In genomic region chr9:136019041-136019680, GRCh38 we compare ENCODE assay signal across 16 cellular contexts. TPM values are rescaled to one million over a fixed set of nuclear protein-coding genes. Genes with fewer than 3 reads are reported as not detected.
A peak's percentile ranks its signal among the peaks of the same experiment; 100 is the strongest.
DNase-seq lines count a peak whose midpoint lies in the region; ATAC-seq and TF ChIP-seq lines count a peak whose summit lies in the region.
"Had no signal": no experiment of that assay in that cellular context is flagged by ENCODE, and none has a peak within 500 bp of the region (broad histone marks: within the 10 kb centered on the region; RNA-seq: fewer than 3 reads in every experiment).

No MANE protein-coding gene starts in this region.

- H3K4me1 Mint-ChIP-seq in activated T-cell treated with anti-CD3 and anti-CD28 coated beads, Interleukin-2, amount 50 U/mL, for 24 hours (ENCODE audit: low read depth), result peaks cover 6% of the 10 kb centered on the region
- peaks cover 14% of the 10 kb centered on the region for H3K4me1 Mint-ChIP-seq in CD14-positive monocyte
- H3K4me1 Mint-ChIP-seq in endodermal cell, result no peaks in the 10 kb centered on the region
- no peaks in the 10 kb centered on the region for H3K4me1 Mint-ChIP-seq in stimulated activated naive B cell treated with anti-CD40 and anti-IgM and Interleukin-4, amounts not matched to agents 10 μg/mL and 1 μg/mL and 100 μg/mL, for 72 hours

- no peak for TF ChIP-seq POLR2A in spleen (IDR thresholded peaks at IDR 0.05)

- intact Hi-C loops in CD14-positive monocyte (cut with micrococcal nuclease), result no loop called here
- intact Hi-C loops in spleen (cut with DNase I; ENCODE audit: low total_unique reads), result no loop called here

- no peaks in the 10 kb centered on the region for H3K36me3 Mint-ChIP-seq in activated T-cell treated with anti-CD3 and anti-CD28 coated beads, Interleukin-2, amount 50 U/mL, for 24 hours (ENCODE audit: low read depth)
- peaks cover 41 to 69% of the 10 kb centered on the region in 2 donors for H3K36me3 Mint-ChIP-seq in CD14-positive monocyte
- H3K36me3 Mint-ChIP-seq in endodermal cell (ENCODE audit: low read depth), result peaks cover 11% of the 10 kb centered on the region
- H3K36me3 Mint-ChIP-seq in stimulated activated naive B cell treated with anti-CD40 and anti-IgM and Interleukin-4, amounts not matched to agents 10 μg/mL and 1 μg/mL and 100 μg/mL, for 72 hours, result no peaks in the 10 kb centered on the region

- 86 to 91% methylated on average over 21 to 28 of the region's 28 CpGs for WGBS in endodermal cell (ENCODE audit: insufficient coverage in 1 of 2, insufficient read length in 1 of 2), 2 experiments
- WGBS in spleen, 5 donors, result 86 to 93% (median 89%) methylated on average over 10 to 28 of the region's 28 CpGs

- H3K27ac ChIP-seq in endodermal cell (ENCODE audit: low read depth, low read length) (no peak overlapping the region), spleen (no peak overlapping the region)

- H3K4me3 ChIP-seq in endodermal cell (ENCODE audit: low read length) (no peak overlapping the region), spleen (no peak overlapping the region)

- no peak overlapping the region for H3K9ac ChIP-seq in endodermal cell (ENCODE audit: extremely low read depth, low read length, poor library complexity, severe bottlenecking)

- peak; percentile 18 for DNase-seq in activated T-cell treated with anti-CD3 and anti-CD28 coated beads, Interleukin-2, amount 50 U/mL, for 24 hours
- DNase-seq in activated T-cell treated with anti-CD3 and anti-CD28 coated beads for 4 hours, result no peak
- peak; percentile 18 for DNase-seq in CD14-positive monocyte (ENCODE audit: low spot score)
- peak; percentile 41 for DNase-seq in endodermal cell
- DNase-seq in spleen, result peak; percentile 51
- no peak for DNase-seq in stimulated activated naive B cell treated with anti-CD40 and anti-IgM and Interleukin-4, amounts not matched to agents 10 μg/mL and 1 μg/mL and 100 μg/mL, for 72 hours
- DNase-seq in activated CD4-positive, alpha-beta T cell treated with anti-CD3 and anti-CD28 coated beads for 4 hours, result no peak
- DNase-seq in GM19240 (ENCODE audit: insufficient read length, low spot score), result no peak
- DNase-seq: DMS 273 treated with DMSO at 0.1 percent for 48 hours, Karpas-422, MM.1S, NCI-H1105, NCI-H1694 treated with DMSO at 0.1 percent for 48 hours, NCI-H226, NCI-H524 treated with DMSO at 0.1 percent for 48 hours, SHP77 had no signal

- H3K36me3 ChIP-seq in endodermal cell (ENCODE audit: control insufficient read depth, insufficient read depth, low read length) (no peaks in the 10 kb centered on the region), spleen (peaks cover 0 to 43% (median 2%) of the 10 kb centered on the region in 6 donors)

- no peak overlapping the region for H3K27ac Mint-ChIP-seq in activated T-cell treated with anti-CD3 and anti-CD28 coated beads, Interleukin-2, amount 50 U/mL, for 24 hours
- H3K27ac Mint-ChIP-seq in CD14-positive monocyte (peak overlapping the region in 1 of 7 donors; percentile 57), endodermal cell (no peak overlapping the region)
- no peak overlapping the region for H3K27ac Mint-ChIP-seq in stimulated activated naive B cell treated with anti-CD40 and anti-IgM and Interleukin-4, amounts not matched to agents 10 μg/mL and 1 μg/mL and 100 μg/mL, for 72 hours

- no peak for ATAC-seq in stimulated activated naive B cell treated with anti-CD40 and anti-IgM and Interleukin-4, amounts not matched to agents 10 μg/mL and 1 μg/mL and 100 μg/mL, for 72 hours (replicated peaks)

- H3K27me3 ChIP-seq in endodermal cell (ENCODE audit: control insufficient read depth, insufficient read depth, low read length, poor library complexity, severe bottlenecking), result no peaks in the 10 kb centered on the region
- no peaks in the 10 kb centered on the region for H3K27me3 ChIP-seq in spleen (replicated peaks in 1 of 7)

- H3K27me3 Mint-ChIP-seq in activated T-cell treated with anti-CD3 and anti-CD28 coated beads, Interleukin-2, amount 50 U/mL, for 24 hours, result no peaks in the 10 kb centered on the region
- no peaks in the 10 kb centered on the region for H3K27me3 Mint-ChIP-seq in CD14-positive monocyte (ENCODE audit: low read depth in 3 of 3)
- H3K27me3 Mint-ChIP-seq in endodermal cell (ENCODE audit: insufficient read depth), result peaks cover 4% of the 10 kb centered on the region
- H3K27me3 Mint-ChIP-seq in stimulated activated naive B cell treated with anti-CD40 and anti-IgM and Interleukin-4, amounts not matched to agents 10 μg/mL and 1 μg/mL and 100 μg/mL, for 72 hours, result peaks cover 29 to 31% of the 10 kb centered on the region in 2 donors

- H3K9me3 Mint-ChIP-seq in activated T-cell treated with anti-CD3 and anti-CD28 coated beads, Interleukin-2, amount 50 U/mL, for 24 hours, result no peaks in the 10 kb centered on the region
- H3K9me3 Mint-ChIP-seq in CD14-positive monocyte (no peaks in the 10 kb centered on the region), endodermal cell (no peaks in the 10 kb centered on the region)
- peaks cover 0 to 2% of the 10 kb centered on the region in 2 donors for H3K9me3 Mint-ChIP-seq in stimulated activated naive B cell treated with anti-CD40 and anti-IgM and Interleukin-4, amounts not matched to agents 10 μg/mL and 1 μg/mL and 100 μg/mL, for 72 hours

- no peak overlapping the region for H3K4me3 Mint-ChIP-seq in activated T-cell treated with anti-CD3 and anti-CD28 coated beads, Interleukin-2, amount 50 U/mL, for 24 hours
- H3K4me3 Mint-ChIP-seq in CD14-positive monocyte, result no peak overlapping the region
- no peak overlapping the region for H3K4me3 Mint-ChIP-seq in endodermal cell
- H3K4me3 Mint-ChIP-seq in stimulated activated naive B cell treated with anti-CD40 and anti-IgM and Interleukin-4, amounts not matched to agents 10 μg/mL and 1 μg/mL and 100 μg/mL, for 72 hours, result no peak overlapping the region

- TF ChIP-seq CTCF in CD14-positive monocyte (IDR thresholded peaks at IDR 0.05), result no peak
- no peak for TF ChIP-seq CTCF in endodermal cell (conservative IDR thresholded peaks at IDR 0.05)
- TF ChIP-seq CTCF in spleen (IDR thresholded peaks at IDR 0.05 in 8 of 11, conservative IDR thresholded peaks at IDR 0.05 in 3 of 11), result no peak

- H3K9me3 ChIP-seq in endodermal cell (ENCODE audit: control insufficient read depth, low read length), result no peaks in the 10 kb centered on the region
- H3K9me3 ChIP-seq in spleen, result no peaks in the 10 kb centered on the region

- no peaks in the 10 kb centered on the region for H3K4me1 ChIP-seq in endodermal cell (ENCODE audit: control insufficient read depth, insufficient read depth, low read length)
- peaks cover 0 to 46% (median 13%) of the 10 kb centered on the region in 6 donors for H3K4me1 ChIP-seq in spleen

RNA-seq across cellular contexts. Expression of gene UBAC1, which starts 58.0 kb away (rescaled TPM):
- polyA plus RNA-seq in CD14-positive monocyte (10 to 100 TPM; 35.8 to 52.5 TPM), spleen (10 to 100 TPM; 28.0 to 45.3 (median 35.0) TPM)
- total RNA-seq in endodermal cell (10 to 100 TPM; 47.9 to 48.4 TPM), spleen (10 to 100 TPM; 32.3 to 45.8 (median 34.0) TPM)
- polyA plus RNA-seq in endodermal cell (2013, experiment 1 of 2), result 43.3 TPM
- 38.8 TPM for polyA plus RNA-seq in endodermal cell (2013, experiment 2 of 2)

Comparison
In these comparisons a context has a peak if more than half of its experiments do, and no peak if none do; other contexts are left out.
1. DNase-seq: peak in activated T-cell treated with anti-CD3 and anti-CD28 coated beads, Interleukin-2, amount 50 U/mL, for 24 hours (single experiment), CD14-positive monocyte (single experiment), endodermal cell (single experiment) and spleen (single experiment); none in activated T-cell treated with anti-CD3 and anti-CD28 coated beads for 4 hours (single experiment), stimulated activated naive B cell treated with anti-CD40 and anti-IgM and Interleukin-4, amounts not matched to agents 10 μg/mL and 1 μg/mL and 100 μg/mL, for 72 hours (single experiment), activated CD4-positive, alpha-beta T cell treated with anti-CD3 and anti-CD28 coated beads for 4 hours (0 of 2) and GM19240 (single experiment).